ENCODE assay signal across 23 cellular contexts in genomic region chr5:135163391-135163790, GRCh38.
A peak's percentile ranks its signal among the peaks of the same experiment; 100 is the strongest.
DNase-seq lines count a peak whose midpoint lies in the region; ATAC-seq, FAIRE-seq and TF ChIP-seq lines count a peak whose summit lies in the region.
"Had no signal": no experiment of that assay in that cellular context is flagged by ENCODE, and none has a peak within 500 bp of the region (broad histone marks: within the 10 kb centered on the region; RNA-seq: fewer than 3 reads in every experiment).

No MANE protein-coding gene starts in this region.

- peaks cover 21% of the 10 kb centered on the region for H3K9me3 Mint-ChIP-seq in osteocyte (ENCODE audit: unreplicated experiment)

- H3K27ac ChIP-seq in right atrium auricular region (no peak overlapping the region), kidney (ENCODE audit: low read depth in 2 of 2, low read length in 2 of 2) (no peak overlapping the region)
- H3K27ac ChIP-seq: BLaER1 had no signal

- no peaks in the 10 kb centered on the region for H3K4me1 Mint-ChIP-seq in osteocyte (ENCODE audit: unreplicated experiment)
- H3K4me1 Mint-ChIP-seq: CD4-positive, alpha-beta memory T cell; CD4-positive, CD25-positive, alpha-beta regulatory T cell; CD8-positive, alpha-beta memory T cell had no signal

- H3K36me3 Mint-ChIP-seq in osteocyte (ENCODE audit: unreplicated experiment) = peaks cover 4% of the 10 kb centered on the region
- H3K36me3 Mint-ChIP-seq: CD14-positive monocyte; CD4-positive, alpha-beta memory T cell; CD4-positive, CD25-positive, alpha-beta regulatory T cell; CD8-positive, alpha-beta memory T cell had no signal

- no peak overlapping the region for H3K9ac ChIP-seq in kidney (ENCODE audit: low read length in 2 of 2)
- H3K9ac ChIP-seq: BLaER1 had no signal

- H3K36me3 ChIP-seq in right atrium auricular region (no peaks in the 10 kb centered on the region), kidney (ENCODE audit: control insufficient read depth in 1 of 2, insufficient read depth in 2 of 2, low read length in 2 of 2) (no peaks in the 10 kb centered on the region)
- H3K36me3 ChIP-seq: BE2C, BLaER1 had no signal

- FAIRE-seq in kidney (lab: Jason Lieb, UNC) = no peak
- FAIRE-seq: A204.1, G401.6, GM12891, GM19239 had no signal

- intact Hi-C loops in Right ventricle myocardium superior (cut with DNase I) (no loop called here), kidney (cut with DNase I) (loop anchor here (5.0 kb wide), 1 partner anchor 91 kb away; no protein-coding TSS in a partner anchor)

- H3K4me1 ChIP-seq in right atrium auricular region (no peaks in the 10 kb centered on the region), kidney (ENCODE audit: control insufficient read depth in 1 of 2, insufficient read depth in 1 of 2, low read depth in 1 of 2, low read length in 2 of 2) (no peaks in the 10 kb centered on the region)
- H3K4me1 ChIP-seq: BE2C had no signal

- ATAC-seq in Right ventricle myocardium superior (ENCODE audit: poor library complexity) (no peak), esophagus mucosa (peak; percentile 60)

- H3K9me3 ChIP-seq in right atrium auricular region = peaks cover 0 to 18% of the 10 kb centered on the region in 2 donors
- H3K9me3 ChIP-seq in kidney (ENCODE audit: control insufficient read depth in 1 of 2, low read length in 2 of 2) = no peaks in the 10 kb centered on the region
- H3K9me3 ChIP-seq: BE2C had no signal

- no peak overlapping the region for H3K27ac Mint-ChIP-seq in osteocyte (ENCODE audit: unreplicated experiment)
- H3K27ac Mint-ChIP-seq: CD14-positive monocyte; CD4-positive, alpha-beta memory T cell; CD4-positive, CD25-positive, alpha-beta regulatory T cell; CD8-positive, alpha-beta memory T cell had no signal

- TF ChIP-seq CTCF in right atrium auricular region (IDR thresholded peaks at IDR 0.05) = no peak
- no peak for TF ChIP-seq CTCF in osteocyte (IDR thresholded peaks at IDR 0.05)
- TF ChIP-seq CTCF in kidney (IDR thresholded peaks at IDR 0.05; ENCODE audit: borderline replicate concordance, extremely low read depth, insufficient read depth) = no peak

- H3K4me3 Mint-ChIP-seq in osteocyte (ENCODE audit: unreplicated experiment) = no peak overlapping the region
- H3K4me3 Mint-ChIP-seq: CD14-positive monocyte; CD4-positive, alpha-beta memory T cell; CD4-positive, CD25-positive, alpha-beta regulatory T cell; CD8-positive, alpha-beta memory T cell had no signal

- H3K4me3 ChIP-seq in right atrium auricular region (no peak overlapping the region), kidney (ENCODE audit: low read length in 2 of 2) (no peak overlapping the region)
- H3K4me3 ChIP-seq: BLaER1 had no signal

- no peaks in the 10 kb centered on the region for H3K27me3 ChIP-seq in right atrium auricular region
- H3K27me3 ChIP-seq: BLaER1 had no signal

- peak; percentile 44 for DNase-seq in right atrium auricular region (ENCODE audit: low spot score)
- no peak for DNase-seq in Right ventricle myocardium superior
- peak; percentile 68 for DNase-seq in osteocyte (ENCODE audit: extremely low spot score, unreplicated experiment)
- DNase-seq in kidney = no peak
- no peak for DNase-seq in DMS114 treated with DMSO at 0.1 percent for 48 hours (lab: John Stamatoyannopoulos, UW; ENCODE audit: unreplicated experiment)
- DNase-seq: 8988T; ACHN; BE2C; C1 segment of cervical spinal cord; CD4-positive, alpha-beta memory T cell; CD4-positive, CD25-positive, alpha-beta regulatory T cell; CD8-positive, alpha-beta memory T cell; COR-L47; DMS 273 treated with DMSO at 0.1 percent for 48 hours; DMS79 treated with DMSO at 0.1 percent for 48 hours; GF-D8 had no signal

- peaks cover 75% of the 10 kb centered on the region for H3K27me3 Mint-ChIP-seq in osteocyte (ENCODE audit: unreplicated experiment)

Comparison
In these comparisons a context has a peak if more than half of its experiments do, and no peak if none do; other contexts are left out.
1. DNase-seq: peak in right atrium auricular region (single experiment) and osteocyte (single experiment); none in Right ventricle myocardium superior (single experiment), kidney (single experiment) and DMS114 treated with DMSO at 0.1 percent for 48 hours (single experiment).